ENCODE assay signal across 1 cellular context in genomic region chr2:170973492-170974303, GRCh38.
TF ChIP-seq lines count a peak whose summit lies in the region.

No MANE protein-coding gene starts in this region.

TF ChIP-seq in K562, 482 proteins besides CTCF, POLR2A, EP300 and RAD21 (continued from another document and continues in another):
- peak; percentile 63; the same call in 1 of the 2 replicates for TF ChIP-seq ARID4B (CRISPR knock-in tag; IDR thresholded peaks at IDR 0.05)
- TF ChIP-seq, protein P1, sequence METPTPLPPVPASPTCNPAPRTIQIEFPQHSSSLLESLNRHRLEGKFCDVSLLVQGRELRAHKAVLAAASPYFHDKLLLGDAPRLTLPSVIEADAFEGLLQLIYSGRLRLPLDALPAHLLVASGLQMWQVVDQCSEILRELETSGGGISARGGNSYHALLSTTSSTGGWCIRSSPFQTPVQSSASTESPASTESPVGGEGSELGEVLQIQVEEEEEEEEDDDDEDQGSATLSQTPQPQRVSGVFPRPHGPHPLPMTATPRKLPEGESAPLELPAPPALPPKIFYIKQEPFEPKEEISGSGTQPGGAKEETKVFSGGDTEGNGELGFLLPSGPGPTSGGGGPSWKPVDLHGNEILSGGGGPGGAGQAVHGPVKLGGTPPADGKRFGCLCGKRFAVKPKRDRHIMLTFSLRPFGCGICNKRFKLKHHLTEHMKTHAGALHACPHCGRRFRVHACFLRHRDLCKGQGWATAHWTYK (CRISPR knock-in tag; IDR thresholded peaks at IDR 0.05), result 0 out of 2 replicates have a peak, but pooled peaks have one; percentile 22
- peak in 2 of 3 experiments; percentile 77 to 87 for TF ChIP-seq YY1 (IDR thresholded peaks at IDR 0.05; ENCODE audit: borderline replicate concordance in 1 of 3, control insufficient read depth in 1 of 3, extremely low read depth in 1 of 3, insufficient read depth in 3 of 3, insufficient read length in 1 of 3, insufficient replicate concordance in 2 of 3, low read depth in 1 of 3, low read length in 2 of 3)
- peak; percentile 41; the same call in 1 of the 2 replicates for TF ChIP-seq ZNF239 (CRISPR knock-in tag; IDR thresholded peaks at IDR 0.05)
- no peak for TF ChIP-seq STAT5A (IDR thresholded peaks at IDR 0.05; ENCODE audit: borderline replicate concordance, low read length)
- TF ChIP-seq ID3 (CRISPR knock-in tag; IDR thresholded peaks at IDR 0.05), result no peak
- TF ChIP-seq ID3 (tag; IDR thresholded peaks at IDR 0.05), result peak; percentile 88; the same call in 1 of the 2 replicates
- peak; percentile 95 for TF ChIP-seq STAG1 (CRISPR knock-in tag; IDR thresholded peaks at IDR 0.05; ENCODE audit: borderline replicate concordance)
- TF ChIP-seq SMARCA5 (IDR thresholded peaks at IDR 0.05), result no peak
- peak; percentile 40; the same call in 1 of the 2 replicates for TF ChIP-seq PML (IDR thresholded peaks at IDR 0.05; ENCODE audit: low read length)
- TF ChIP-seq ZNF212 (CRISPR knock-in tag; IDR thresholded peaks at IDR 0.05), result 0 out of 2 replicates have a peak, but pooled peaks have one; percentile 39
- TF ChIP-seq, protein P2, sequence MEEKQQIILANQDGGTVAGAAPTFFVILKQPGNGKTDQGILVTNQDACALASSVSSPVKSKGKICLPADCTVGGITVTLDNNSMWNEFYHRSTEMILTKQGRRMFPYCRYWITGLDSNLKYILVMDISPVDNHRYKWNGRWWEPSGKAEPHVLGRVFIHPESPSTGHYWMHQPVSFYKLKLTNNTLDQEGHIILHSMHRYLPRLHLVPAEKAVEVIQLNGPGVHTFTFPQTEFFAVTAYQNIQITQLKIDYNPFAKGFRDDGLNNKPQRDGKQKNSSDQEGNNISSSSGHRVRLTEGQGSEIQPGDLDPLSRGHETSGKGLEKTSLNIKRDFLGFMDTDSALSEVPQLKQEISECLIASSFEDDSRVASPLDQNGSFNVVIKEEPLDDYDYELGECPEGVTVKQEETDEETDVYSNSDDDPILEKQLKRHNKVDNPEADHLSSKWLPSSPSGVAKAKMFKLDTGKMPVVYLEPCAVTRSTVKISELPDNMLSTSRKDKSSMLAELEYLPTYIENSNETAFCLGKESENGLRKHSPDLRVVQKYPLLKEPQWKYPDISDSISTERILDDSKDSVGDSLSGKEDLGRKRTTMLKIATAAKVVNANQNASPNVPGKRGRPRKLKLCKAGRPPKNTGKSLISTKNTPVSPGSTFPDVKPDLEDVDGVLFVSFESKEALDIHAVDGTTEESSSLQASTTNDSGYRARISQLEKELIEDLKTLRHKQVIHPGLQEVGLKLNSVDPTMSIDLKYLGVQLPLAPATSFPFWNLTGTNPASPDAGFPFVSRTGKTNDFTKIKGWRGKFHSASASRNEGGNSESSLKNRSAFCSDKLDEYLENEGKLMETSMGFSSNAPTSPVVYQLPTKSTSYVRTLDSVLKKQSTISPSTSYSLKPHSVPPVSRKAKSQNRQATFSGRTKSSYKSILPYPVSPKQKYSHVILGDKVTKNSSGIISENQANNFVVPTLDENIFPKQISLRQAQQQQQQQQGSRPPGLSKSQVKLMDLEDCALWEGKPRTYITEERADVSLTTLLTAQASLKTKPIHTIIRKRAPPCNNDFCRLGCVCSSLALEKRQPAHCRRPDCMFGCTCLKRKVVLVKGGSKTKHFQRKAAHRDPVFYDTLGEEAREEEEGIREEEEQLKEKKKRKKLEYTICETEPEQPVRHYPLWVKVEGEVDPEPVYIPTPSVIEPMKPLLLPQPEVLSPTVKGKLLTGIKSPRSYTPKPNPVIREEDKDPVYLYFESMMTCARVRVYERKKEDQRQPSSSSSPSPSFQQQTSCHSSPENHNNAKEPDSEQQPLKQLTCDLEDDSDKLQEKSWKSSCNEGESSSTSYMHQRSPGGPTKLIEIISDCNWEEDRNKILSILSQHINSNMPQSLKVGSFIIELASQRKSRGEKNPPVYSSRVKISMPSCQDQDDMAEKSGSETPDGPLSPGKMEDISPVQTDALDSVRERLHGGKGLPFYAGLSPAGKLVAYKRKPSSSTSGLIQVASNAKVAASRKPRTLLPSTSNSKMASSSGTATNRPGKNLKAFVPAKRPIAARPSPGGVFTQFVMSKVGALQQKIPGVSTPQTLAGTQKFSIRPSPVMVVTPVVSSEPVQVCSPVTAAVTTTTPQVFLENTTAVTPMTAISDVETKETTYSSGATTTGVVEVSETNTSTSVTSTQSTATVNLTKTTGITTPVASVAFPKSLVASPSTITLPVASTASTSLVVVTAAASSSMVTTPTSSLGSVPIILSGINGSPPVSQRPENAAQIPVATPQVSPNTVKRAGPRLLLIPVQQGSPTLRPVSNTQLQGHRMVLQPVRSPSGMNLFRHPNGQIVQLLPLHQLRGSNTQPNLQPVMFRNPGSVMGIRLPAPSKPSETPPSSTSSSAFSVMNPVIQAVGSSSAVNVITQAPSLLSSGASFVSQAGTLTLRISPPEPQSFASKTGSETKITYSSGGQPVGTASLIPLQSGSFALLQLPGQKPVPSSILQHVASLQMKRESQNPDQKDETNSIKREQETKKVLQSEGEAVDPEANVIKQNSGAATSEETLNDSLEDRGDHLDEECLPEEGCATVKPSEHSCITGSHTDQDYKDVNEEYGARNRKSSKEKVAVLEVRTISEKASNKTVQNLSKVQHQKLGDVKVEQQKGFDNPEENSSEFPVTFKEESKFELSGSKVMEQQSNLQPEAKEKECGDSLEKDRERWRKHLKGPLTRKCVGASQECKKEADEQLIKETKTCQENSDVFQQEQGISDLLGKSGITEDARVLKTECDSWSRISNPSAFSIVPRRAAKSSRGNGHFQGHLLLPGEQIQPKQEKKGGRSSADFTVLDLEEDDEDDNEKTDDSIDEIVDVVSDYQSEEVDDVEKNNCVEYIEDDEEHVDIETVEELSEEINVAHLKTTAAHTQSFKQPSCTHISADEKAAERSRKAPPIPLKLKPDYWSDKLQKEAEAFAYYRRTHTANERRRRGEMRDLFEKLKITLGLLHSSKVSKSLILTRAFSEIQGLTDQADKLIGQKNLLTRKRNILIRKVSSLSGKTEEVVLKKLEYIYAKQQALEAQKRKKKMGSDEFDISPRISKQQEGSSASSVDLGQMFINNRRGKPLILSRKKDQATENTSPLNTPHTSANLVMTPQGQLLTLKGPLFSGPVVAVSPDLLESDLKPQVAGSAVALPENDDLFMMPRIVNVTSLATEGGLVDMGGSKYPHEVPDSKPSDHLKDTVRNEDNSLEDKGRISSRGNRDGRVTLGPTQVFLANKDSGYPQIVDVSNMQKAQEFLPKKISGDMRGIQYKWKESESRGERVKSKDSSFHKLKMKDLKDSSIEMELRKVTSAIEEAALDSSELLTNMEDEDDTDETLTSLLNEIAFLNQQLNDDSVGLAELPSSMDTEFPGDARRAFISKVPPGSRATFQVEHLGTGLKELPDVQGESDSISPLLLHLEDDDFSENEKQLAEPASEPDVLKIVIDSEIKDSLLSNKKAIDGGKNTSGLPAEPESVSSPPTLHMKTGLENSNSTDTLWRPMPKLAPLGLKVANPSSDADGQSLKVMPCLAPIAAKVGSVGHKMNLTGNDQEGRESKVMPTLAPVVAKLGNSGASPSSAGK (IDR thresholded peaks at IDR 0.05), result peak; percentile 65
- TF ChIP-seq, protein P3, sequence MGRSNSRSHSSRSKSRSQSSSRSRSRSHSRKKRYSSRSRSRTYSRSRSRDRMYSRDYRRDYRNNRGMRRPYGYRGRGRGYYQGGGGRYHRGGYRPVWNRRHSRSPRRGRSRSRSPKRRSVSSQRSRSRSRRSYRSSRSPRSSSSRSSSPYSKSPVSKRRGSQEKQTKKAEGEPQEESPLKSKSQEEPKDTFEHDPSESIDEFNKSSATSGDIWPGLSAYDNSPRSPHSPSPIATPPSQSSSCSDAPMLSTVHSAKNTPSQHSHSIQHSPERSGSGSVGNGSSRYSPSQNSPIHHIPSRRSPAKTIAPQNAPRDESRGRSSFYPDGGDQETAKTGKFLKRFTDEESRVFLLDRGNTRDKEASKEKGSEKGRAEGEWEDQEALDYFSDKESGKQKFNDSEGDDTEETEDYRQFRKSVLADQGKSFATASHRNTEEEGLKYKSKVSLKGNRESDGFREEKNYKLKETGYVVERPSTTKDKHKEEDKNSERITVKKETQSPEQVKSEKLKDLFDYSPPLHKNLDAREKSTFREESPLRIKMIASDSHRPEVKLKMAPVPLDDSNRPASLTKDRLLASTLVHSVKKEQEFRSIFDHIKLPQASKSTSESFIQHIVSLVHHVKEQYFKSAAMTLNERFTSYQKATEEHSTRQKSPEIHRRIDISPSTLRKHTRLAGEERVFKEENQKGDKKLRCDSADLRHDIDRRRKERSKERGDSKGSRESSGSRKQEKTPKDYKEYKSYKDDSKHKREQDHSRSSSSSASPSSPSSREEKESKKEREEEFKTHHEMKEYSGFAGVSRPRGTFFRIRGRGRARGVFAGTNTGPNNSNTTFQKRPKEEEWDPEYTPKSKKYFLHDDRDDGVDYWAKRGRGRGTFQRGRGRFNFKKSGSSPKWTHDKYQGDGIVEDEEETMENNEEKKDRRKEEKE (IDR thresholded peaks at IDR 0.05; ENCODE audit: borderline replicate concordance in 1 of 2, control insufficient read depth in 1 of 2, low read depth in 2 of 2, low read length in 1 of 2), result 0 out of 4 replicates have a peak, but pooled peaks of 1 of the 2 experiments have one; percentile 58
- no peak for TF ChIP-seq NUFIP1 (IDR thresholded peaks at IDR 0.05; ENCODE audit: partially characterized antibody)
- TF ChIP-seq, protein P4, sequence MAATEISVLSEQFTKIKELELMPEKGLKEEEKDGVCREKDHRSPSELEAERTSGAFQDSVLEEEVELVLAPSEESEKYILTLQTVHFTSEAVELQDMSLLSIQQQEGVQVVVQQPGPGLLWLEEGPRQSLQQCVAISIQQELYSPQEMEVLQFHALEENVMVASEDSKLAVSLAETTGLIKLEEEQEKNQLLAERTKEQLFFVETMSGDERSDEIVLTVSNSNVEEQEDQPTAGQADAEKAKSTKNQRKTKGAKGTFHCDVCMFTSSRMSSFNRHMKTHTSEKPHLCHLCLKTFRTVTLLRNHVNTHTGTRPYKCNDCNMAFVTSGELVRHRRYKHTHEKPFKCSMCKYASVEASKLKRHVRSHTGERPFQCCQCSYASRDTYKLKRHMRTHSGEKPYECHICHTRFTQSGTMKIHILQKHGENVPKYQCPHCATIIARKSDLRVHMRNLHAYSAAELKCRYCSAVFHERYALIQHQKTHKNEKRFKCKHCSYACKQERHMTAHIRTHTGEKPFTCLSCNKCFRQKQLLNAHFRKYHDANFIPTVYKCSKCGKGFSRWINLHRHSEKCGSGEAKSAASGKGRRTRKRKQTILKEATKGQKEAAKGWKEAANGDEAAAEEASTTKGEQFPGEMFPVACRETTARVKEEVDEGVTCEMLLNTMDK (IDR thresholded peaks at IDR 0.05; ENCODE audit: borderline replicate concordance, insufficient read depth, low read depth, low read length, poor library complexity, severe bottlenecking), result peak; percentile 87
- peak; percentile 98 for TF ChIP-seq NFIC (IDR thresholded peaks at IDR 0.05)
- TF ChIP-seq CREM (IDR thresholded peaks at IDR 0.05; ENCODE audit: low read depth), result no peak; the same call in 1 of the 2 replicates
- peak; percentile 29; the same call in 1 of the 2 replicates for TF ChIP-seq FOXJ2 (tag; IDR thresholded peaks at IDR 0.05)
- peak; percentile 73 for TF ChIP-seq KDM5B (IDR thresholded peaks at IDR 0.05; ENCODE audit: insufficient replicate concordance, low read depth, low read length)
- TF ChIP-seq HNRNPLL (IDR thresholded peaks at IDR 0.05; ENCODE audit: low read depth, low read length, poor library complexity, severe bottlenecking), result peak; percentile 36
- no peak for TF ChIP-seq FOXA3 (CRISPR knock-in tag; conservative IDR thresholded peaks at IDR 0.05 in 1 of 2, IDR thresholded peaks at IDR 0.05 in 1 of 2)
- peak; percentile 97 for TF ChIP-seq GATAD2B (IDR thresholded peaks at IDR 0.05; ENCODE audit: borderline replicate concordance)
- TF ChIP-seq MITF (IDR thresholded peaks at IDR 0.05), result 0 out of 2 replicates have a peak, but pooled peaks have one; percentile 36
- no peak for TF ChIP-seq HDGF (IDR thresholded peaks at IDR 0.05)
- TF ChIP-seq RBM14 (IDR thresholded peaks at IDR 0.05; ENCODE audit: borderline replicate concordance, insufficient read depth, low read depth, low read length), result no peak
- peak; percentile 93 for TF ChIP-seq CXXC5 (CRISPR knock-in tag; IDR thresholded peaks at IDR 0.05)
- TF ChIP-seq ZNF76 (CRISPR knock-in tag; IDR thresholded peaks at IDR 0.05; ENCODE audit: borderline replicate concordance), result 0 out of 2 replicates have a peak, but pooled peaks have one; percentile 17
- TF ChIP-seq KDM2B (CRISPR knock-in tag; IDR thresholded peaks at IDR 0.05), result no peak
